Comparison of ENCODE assay signal across 8 cellular contexts in genomic region chr7:86091369-86091768, GRCh38.
"Had no signal": no experiment of that assay in that cellular context is flagged by ENCODE, and none has a peak within 500 bp of the region (broad histone marks: within the 10 kb centered on the region; RNA-seq: fewer than 3 reads in every experiment).

No MANE protein-coding gene starts in this region.

- DNase-seq: GDM1, GF-D8 had no signal

- H3K4me3 ChIP-seq: GM12878 had no signal

- ATAC-seq: GM12878 had no signal

- FAIRE-seq: G401.6, GM12878, GM12891, GM12892, GM18507, GM19239 had no signal
